8 cellular contexts compared by ENCODE assay signal in the genomic region with DNA sequence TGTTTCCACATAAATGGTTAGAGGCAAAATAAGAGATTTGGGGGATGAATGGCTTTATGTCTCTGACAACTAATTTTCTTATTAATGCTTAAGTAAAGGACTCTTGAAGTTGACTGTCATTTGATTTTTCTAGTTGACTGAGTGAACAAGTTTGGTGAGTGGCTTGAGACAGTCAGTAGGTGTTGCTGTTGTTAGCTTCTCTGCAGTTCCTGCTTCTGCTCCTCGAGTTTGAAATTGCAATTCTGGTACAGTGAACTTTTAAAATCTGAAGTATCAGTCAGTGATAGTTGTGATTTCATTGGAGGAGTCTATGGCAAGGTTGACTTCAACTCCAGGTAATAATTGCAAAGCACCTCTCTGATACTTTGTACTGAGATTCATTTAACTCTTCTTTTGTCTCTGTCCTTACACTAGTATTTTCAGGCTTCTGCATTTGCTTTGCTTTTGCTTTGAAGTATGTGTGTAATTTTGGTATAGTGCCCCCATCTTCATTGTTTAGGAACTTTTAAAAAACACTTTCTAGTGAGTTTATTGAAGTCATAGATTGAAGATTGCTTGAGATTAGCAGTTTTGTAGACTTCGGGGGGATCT. TPM values are rescaled to one million over a fixed set of nuclear protein-coding genes. Genes with fewer than 3 reads are reported as not detected.
DNase-seq lines count a peak whose midpoint lies in the region; ATAC-seq and TF ChIP-seq lines count a peak whose summit lies in the region.

No MANE protein-coding gene starts in this region.

- no peak for DNase-seq in AG04450 (ENCODE audit: low read depth, low spot score)
- peak; percentile 18 for DNase-seq in GDM1 (lab: John Stamatoyannopoulos, UW)
- DNase-seq in NCI-H446 treated with DMSO at 0.1 percent for 48 hours (lab: John Stamatoyannopoulos, UW), result peak; percentile 69
- DNase-seq in mammary epithelial cell, result peak; percentile 56
- DNase-seq in lung (ENCODE audit: low spot score), result no peak
- no peak for DNase-seq in left lobe of liver (ENCODE audit: low spot score)
- no peak for DNase-seq in stimulated activated CD8-positive, alpha-beta memory T cell treated with anti-CD3 and anti-CD28 coated beads, Interleukin-4, amount 100 ng/mL, for 48 hours

- H3K4me3 ChIP-seq in AG04450 (ENCODE audit: low read depth, low read length) (peak overlapping the region; percentile 91), mammary epithelial cell (replicated peaks in 1 of 3; ENCODE audit: insufficient read depth in 1 of 3, low read depth in 2 of 3, low read length in 3 of 3) (peak overlapping the region; percentile 92 to 98 (median 97)), lung (no peak overlapping the region)

- H3K9me3 ChIP-seq in AG04450 (ENCODE audit: control insufficient read depth, insufficient read depth, low read length) (no peaks in the 10 kb centered on the region; the same call in 1 of the 2 replicates), mammary epithelial cell (replicated peaks; ENCODE audit: insufficient read depth, low read length) (no peaks in the 10 kb centered on the region), lung (ENCODE audit: control insufficient read depth in 2 of 2, insufficient read depth in 1 of 2, low read length in 1 of 2) (no peaks in the 10 kb centered on the region)

- ATAC-seq in lung (ENCODE audit: insufficient read depth, low FRiP score), result no peak
- ATAC-seq in left lobe of liver, result no peak
- ATAC-seq in GM21529 (IDR thresholded peaks at IDR 0.05; ENCODE audit: unreplicated experiment), result no peak

- H3K36me3 ChIP-seq in mammary epithelial cell (ENCODE audit: insufficient read depth, low read length) (no peaks in the 10 kb centered on the region), lung (ENCODE audit: control insufficient read depth in 2 of 2, insufficient read depth in 2 of 2, low read length in 2 of 2) (no peaks in the 10 kb centered on the region)

- H3K4me2 ChIP-seq in mammary epithelial cell (ENCODE audit: insufficient read depth, low read depth, low read length), result peak overlapping the region; percentile 95

- TF ChIP-seq CTCF in AG04450 (IDR thresholded peaks at IDR 0.05; ENCODE audit: low read depth, low read length), result peak; percentile 67
- TF ChIP-seq CTCF in mammary epithelial cell (conservative IDR thresholded peaks at IDR 0.05 in 1 of 2, IDR thresholded peaks at IDR 0.05 in 1 of 2; ENCODE audit: extremely low read depth in 1 of 2, insufficient read depth in 1 of 2, low read depth in 1 of 2, low read length in 2 of 2), result peak; percentile 40 to 77
- TF ChIP-seq CTCF in lung (IDR thresholded peaks at IDR 0.05; ENCODE audit: control extremely low read depth, extremely low read depth), result peak; percentile 20

- peak overlapping the region; percentile 99 for H3K9ac ChIP-seq in mammary epithelial cell (ENCODE audit: insufficient read depth, low read length)

- CTCF ChIA-PET in AG04450 (lab: Charles Lee), result interaction anchor here (0.6 to 2.0 kb wide), 5 partner anchors 81 to 861 kb away, joined by 4 to 11 read pairs (median 5); no protein-coding TSS in a partner anchor
- CTCF ChIA-PET in mammary epithelial cell (lab: Charles Lee; ENCODE audit: low non-redundant PET), result no interaction called here

- in situ Hi-C loops in mammary epithelial cell (cut with MboI; ENCODE audit: low sequenced_read_pairs in 2 of 2), result loop anchor here in 1 of 2 donors (25.0 kb wide), 1 partner anchor 160 kb away; no protein-coding TSS in a partner anchor

- no peak overlapping the region for H2AFZ ChIP-seq in mammary epithelial cell (ENCODE audit: low read depth, low read length)

- no peaks in the 10 kb centered on the region for H4K20me1 ChIP-seq in mammary epithelial cell (ENCODE audit: insufficient read depth, low read length)

- H3K79me2 ChIP-seq in mammary epithelial cell (ENCODE audit: insufficient read depth, low read length), result peaks cover 67% of the 10 kb centered on the region

- H3K27me3 ChIP-seq in AG04450 (ENCODE audit: control insufficient read depth, insufficient read depth, low read length) (no peaks in the 10 kb centered on the region), mammary epithelial cell (ENCODE audit: insufficient read depth, low read length) (no peaks in the 10 kb centered on the region), lung (ENCODE audit: control insufficient read depth, insufficient read depth) (no peaks in the 10 kb centered on the region)

- dilution Hi-C loops in mammary epithelial cell (cut with HindIII; ENCODE audit: low sequenced_read_pairs), result no loop called here

- peaks cover 20% of the 10 kb centered on the region for H3K4me1 ChIP-seq in mammary epithelial cell (ENCODE audit: insufficient read depth, low read length)
- H3K4me1 ChIP-seq in lung (ENCODE audit: control insufficient read depth in 2 of 2, insufficient read depth in 2 of 2, low read length in 2 of 2), result peaks cover 0 to 5% of the 10 kb centered on the region in 2 donors

- POLR2A ChIA-PET in AG04450 (lab: Yijun Ruan, JAX), result interaction anchor here (0.5 to 2.6 kb wide), 3 partner anchors 165 to 403 kb away, joined by 3 to 14 read pairs (median 3); no protein-coding TSS in a partner anchor

- intact Hi-C loops in mammary epithelial cell (cut with micrococcal nuclease), result loop anchor here (1.0 to 10.0 kb wide), 9 partner anchors 32 to 532 kb away; no protein-coding TSS in a partner anchor

- 50% methylated on average over 2 of the region's 2 CpGs for WGBS in mammary epithelial cell (ENCODE audit: low coverage, missing lambda C conversion rate)
- 34 to 42% methylated on average over 2 of the region's 2 CpGs for WGBS in lung, 2 donors

- no TSS peak for BruUV-seq in mammary epithelial cell (replicated peaks; lab: Mats Ljungman, UMichigan)

- H3K27ac ChIP-seq in AG04450 (ENCODE audit: low read depth, low read length) (no peak overlapping the region), mammary epithelial cell (ENCODE audit: insufficient read depth, low read depth, low read length) (peak overlapping the region; percentile 97), lung (ENCODE audit: low read depth in 1 of 2, low read length in 1 of 2) (no peak overlapping the region)

RNA-seq across cellular contexts. Expression of a gene that starts 2.5 kb away (rescaled TPM):
- polyA plus RNA-seq in AG04450 (2011; rRNA removed) (41.4 and 45.5 TPM in 2 replicates), mammary epithelial cell (27.3 TPM), lung (10 to 100 TPM; 19.7 to 21.9 TPM)
- 78.0 and 78.2 TPM in 2 replicates for polyA minus RNA-seq in AG04450 (2011; rRNA and poly(A)+ RNA removed)
- total RNA-seq in mammary epithelial cell (100 to 1,000 TPM in 1 of 2 donors, 10 to 100 TPM in 1; 68.1 to 101 TPM), lung (10 to 100 TPM; 45.2 to 54.9 TPM), left lobe of liver (26.5 TPM)
- polyA minus RNA-seq in mammary epithelial cell, result 77.4 TPM

Comparison
In these comparisons a context has a peak if more than half of its experiments do, and no peak if none do; other contexts are left out.
1. DNase-seq: peak in GDM1 (single experiment), NCI-H446 treated with DMSO at 0.1 percent for 48 hours (single experiment) and mammary epithelial cell (single experiment); none in AG04450 (single experiment), lung (single experiment), left lobe of liver (single experiment) and stimulated activated CD8-positive, alpha-beta memory T cell treated with anti-CD3 and anti-CD28 coated beads, Interleukin-4, amount 100 ng/mL, for 48 hours (single experiment).
2. Peak in every context shown above with its lines, with median percentiles within 50 percentile points of each other: CTCF ChIP-seq.